Comparison of ENCODE assay signal across 8 cellular contexts in genomic region chr6:158799051-158799792, GRCh38. TPM values are rescaled to one million over a fixed set of nuclear protein-coding genes. Genes with fewer than 3 reads are reported as not detected.
DNase-seq lines count a peak whose midpoint lies in the region; ATAC-seq and TF ChIP-seq lines count a peak whose summit lies in the region.

No MANE protein-coding gene starts in this region.

- no peak for DNase-seq in stimulated activated naive CD8-positive, alpha-beta T cell treated with anti-CD3 and anti-CD28 coated beads, Interleukin-15, Interleukin-2, amounts not matched to agents 100 U/mL and 50 U/mL, for 24 hours
- peak; percentile 58 for DNase-seq in PC-3
- peak; percentile 45 for DNase-seq in endodermal cell
- DNase-seq in natural killer cell = no peak
- DNase-seq in HuH-7 (ENCODE audit: low spot score) = no peak
- no peak for DNase-seq in HK-2 (ENCODE audit: unreplicated experiment)

- peaks cover 42% of the 10 kb centered on the region for H3K36me3 ChIP-seq in PC-3 (ENCODE audit: low read depth, low read length)
- peaks cover 70% of the 10 kb centered on the region for H3K36me3 ChIP-seq in endodermal cell (ENCODE audit: control insufficient read depth, insufficient read depth, low read length)

- CTCF ChIA-PET in PC-3 (lab: Charles Lee) = no interaction called here

- H3K4me3 Mint-ChIP-seq in stimulated activated naive CD8-positive, alpha-beta T cell treated with anti-CD3 and anti-CD28 coated beads, Interleukin-15, Interleukin-2, amounts not matched to agents 100 ng/mL and 50 ng/mL, for 24 hours = peak overlapping the region; percentile 24
- no peak overlapping the region for H3K4me3 Mint-ChIP-seq in endodermal cell
- H3K4me3 Mint-ChIP-seq in natural killer cell = no peak overlapping the region

- H3K4me2 ChIP-seq in PC-3 (ENCODE audit: low read length) = peak overlapping the region; percentile 20; the same call in 1 of the 2 replicates

- no peaks in the 10 kb centered on the region for H3F3A ChIP-seq in PC-3 (ENCODE audit: low read length, unreplicated experiment)

- H3K9me3 ChIP-seq in PC-3 (ENCODE audit: low read length) = no peaks in the 10 kb centered on the region
- H3K9me3 ChIP-seq in endodermal cell (ENCODE audit: control insufficient read depth, low read length) = no peaks in the 10 kb centered on the region

- TF ChIP-seq CTCF in PC-3 (conservative IDR thresholded peaks at IDR 0.05; ENCODE audit: low read depth, low read length) (0 out of 2 replicates have a peak, but pooled peaks have one; percentile 32), endodermal cell (conservative IDR thresholded peaks at IDR 0.05) (no peak), natural killer cell (IDR thresholded peaks at IDR 0.05) (no peak)

- H3K4me1 Mint-ChIP-seq in stimulated activated naive CD8-positive, alpha-beta T cell treated with anti-CD3 and anti-CD28 coated beads, Interleukin-15, Interleukin-2, amounts not matched to agents 100 ng/mL and 50 ng/mL, for 24 hours (ENCODE audit: low read depth) = peaks cover 97% of the 10 kb centered on the region
- H3K4me1 Mint-ChIP-seq in endodermal cell (peaks cover 64% of the 10 kb centered on the region), natural killer cell (peaks cover 70 to 71% of the 10 kb centered on the region in 2 donors)

- intact Hi-C loops in PC-3 (cut with micrococcal nuclease) (loop anchor here (2.0 to 10.0 kb wide), 2 partner anchors 94 to 174 kb away; no protein-coding TSS in a partner anchor), natural killer cell (cut with micrococcal nuclease) (loop anchor here (2.0 kb wide), 1 partner anchor 106 kb away; no protein-coding TSS in a partner anchor)

- H3K27ac Mint-ChIP-seq in stimulated activated naive CD8-positive, alpha-beta T cell treated with anti-CD3 and anti-CD28 coated beads, Interleukin-15, Interleukin-2, amounts not matched to agents 100 ng/mL and 50 ng/mL, for 24 hours = peak overlapping the region; percentile 78
- no peak overlapping the region for H3K27ac Mint-ChIP-seq in endodermal cell
- peak overlapping the region; percentile 6 to 49 for H3K27ac Mint-ChIP-seq in natural killer cell

- no peak overlapping the region for H3K9ac ChIP-seq in PC-3 (ENCODE audit: low read length)
- H3K9ac ChIP-seq in endodermal cell (ENCODE audit: extremely low read depth, low read length, poor library complexity, severe bottlenecking) = no peak overlapping the region

- H3K27ac ChIP-seq in PC-3 (ENCODE audit: low read length) (peak overlapping the region; percentile 1; the same call in 1 of the 2 replicates), endodermal cell (ENCODE audit: low read depth, low read length) (peak overlapping the region; percentile 40)

- no peaks in the 10 kb centered on the region for H3K9me2 ChIP-seq in PC-3 (replicated peaks; ENCODE audit: low read length)

- peaks cover 69% of the 10 kb centered on the region for H3K36me3 Mint-ChIP-seq in stimulated activated naive CD8-positive, alpha-beta T cell treated with anti-CD3 and anti-CD28 coated beads, Interleukin-15, Interleukin-2, amounts not matched to agents 100 ng/mL and 50 ng/mL, for 24 hours (ENCODE audit: low read depth)
- H3K36me3 Mint-ChIP-seq in endodermal cell (ENCODE audit: low read depth) = peaks cover 22% of the 10 kb centered on the region
- no peaks in the 10 kb centered on the region for H3K36me3 Mint-ChIP-seq in natural killer cell

- peaks cover 98% of the 10 kb centered on the region for H3K79me2 ChIP-seq in PC-3 (ENCODE audit: low read length)

- POLR2A ChIA-PET in PC-3 (lab: Charles Lee; ENCODE audit: unreplicated experiment) = no interaction called here

- H3K27me3 ChIP-seq in PC-3 (ENCODE audit: low read length) (no peaks in the 10 kb centered on the region), endodermal cell (ENCODE audit: control insufficient read depth, insufficient read depth, low read length, poor library complexity, severe bottlenecking) (no peaks in the 10 kb centered on the region)

- no peaks in the 10 kb centered on the region for H3K27me3 Mint-ChIP-seq in stimulated activated naive CD8-positive, alpha-beta T cell treated with anti-CD3 and anti-CD28 coated beads, Interleukin-15, Interleukin-2, amounts not matched to agents 100 ng/mL and 50 ng/mL, for 24 hours
- H3K27me3 Mint-ChIP-seq in endodermal cell (ENCODE audit: insufficient read depth) (no peaks in the 10 kb centered on the region), natural killer cell (ENCODE audit: low read depth in 2 of 2) (no peaks in the 10 kb centered on the region)

- H2AFZ ChIP-seq in PC-3 (ENCODE audit: low read length) = no peak overlapping the region

- H4K20me1 ChIP-seq in PC-3 (ENCODE audit: low read length) = peaks cover 91% of the 10 kb centered on the region

- no peaks in the 10 kb centered on the region for H3K9me3 Mint-ChIP-seq in stimulated activated naive CD8-positive, alpha-beta T cell treated with anti-CD3 and anti-CD28 coated beads, Interleukin-15, Interleukin-2, amounts not matched to agents 100 ng/mL and 50 ng/mL, for 24 hours
- no peaks in the 10 kb centered on the region for H3K9me3 Mint-ChIP-seq in endodermal cell
- no peaks in the 10 kb centered on the region for H3K9me3 Mint-ChIP-seq in natural killer cell

- ATAC-seq in stimulated activated naive CD8-positive, alpha-beta T cell treated with anti-CD3 and anti-CD28 coated beads, Interleukin-15, Interleukin-2, amounts not matched to agents 100 U/mL and 50 U/mL, for 24 hours = no peak
- peak; percentile 68 for ATAC-seq in PC-3
- no peak for ATAC-seq in natural killer cell
- ATAC-seq in GM18867 (IDR thresholded peaks at IDR 0.05; ENCODE audit: unreplicated experiment) = no peak

- no peak overlapping the region for H3K4me3 ChIP-seq in PC-3 (ENCODE audit: low read length)
- H3K4me3 ChIP-seq in endodermal cell (ENCODE audit: low read length) = no peak overlapping the region

- 94 to 100% methylated on average over 4 to 11 of the region's 11 CpGs for whole genome bisulfite sequencing in endodermal cell (ENCODE audit: insufficient coverage in 1 of 2, insufficient read length in 1 of 2), 2 experiments

- no TSS peak for BruUV-seq in PC-3 (replicated peaks; lab: Mats Ljungman, UMichigan)

- H3K4me1 ChIP-seq in PC-3 (ENCODE audit: insufficient read depth, low read length) (peaks cover 49% of the 10 kb centered on the region), endodermal cell (ENCODE audit: control insufficient read depth, insufficient read depth, low read length) (peaks cover 9% of the 10 kb centered on the region)

RNA-seq across cellular contexts. Expression of gene EZR, which starts 19.9 kb away (rescaled TPM):
- total RNA-seq in PC-3 (2014; rRNA removed) = 182 and 200 TPM in 2 replicates
- 100 to 1,000 TPM; 145 to 209 TPM for total RNA-seq in endodermal cell
- polyA plus RNA-seq in endodermal cell (2013, experiment 1 of 2) = 118 TPM
- polyA plus RNA-seq in endodermal cell (2013, experiment 2 of 2) = 115 TPM
- total RNA-seq in natural killer cell = 100 to 1,000 TPM; 119 to 157 (median 133) TPM

Comparison
In these comparisons a context has a peak if more than half of its experiments do, and no peak if none do; other contexts are left out.
1. DNase-seq: peak in PC-3 (single experiment) and endodermal cell (single experiment); none in stimulated activated naive CD8-positive, alpha-beta T cell treated with anti-CD3 and anti-CD28 coated beads, Interleukin-15, Interleukin-2, amounts not matched to agents 100 U/mL and 50 U/mL, for 24 hours (single experiment), natural killer cell (single experiment), HuH-7 (single experiment) and HK-2 (single experiment).